8 cellular contexts compared by ENCODE assay signal in the genomic region with DNA sequence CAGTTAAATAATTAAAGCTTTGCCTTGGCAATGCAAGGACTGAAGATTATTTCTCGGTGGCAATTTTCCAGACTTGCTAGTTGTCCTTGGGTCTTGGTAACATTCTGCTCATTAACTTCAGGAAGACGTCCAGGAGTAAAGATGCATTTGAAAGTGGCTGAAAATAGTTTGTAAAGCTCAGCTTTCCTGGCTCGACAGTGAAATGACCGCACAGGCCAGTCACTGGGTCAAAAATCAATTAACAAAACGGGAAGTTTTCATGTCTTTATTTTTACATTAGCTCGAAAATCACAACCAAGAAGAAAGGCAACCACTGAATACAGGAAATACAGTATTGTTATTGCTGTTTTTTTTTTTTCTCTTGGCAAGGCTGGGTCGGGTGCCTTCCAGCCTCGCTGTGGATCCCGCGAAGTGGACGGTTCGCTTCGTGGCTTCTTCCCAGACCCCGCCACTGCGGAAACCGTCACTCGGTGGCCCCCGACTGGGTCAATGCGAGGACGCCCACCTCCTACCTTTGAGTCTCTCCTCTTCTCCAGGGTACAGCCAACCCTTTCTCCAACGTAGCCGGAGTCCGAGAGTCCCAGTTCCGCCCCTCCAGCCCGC. TPM values are rescaled to one million over a fixed set of nuclear protein-coding genes. Genes with fewer than 3 reads are reported as not detected.
A peak's percentile ranks its signal among the peaks of the same experiment; 100 is the strongest.
DNase-seq lines count a peak whose midpoint lies in the region; ATAC-seq and TF ChIP-seq lines count a peak whose summit lies in the region.

No MANE protein-coding gene starts in this region.

- intact Hi-C loops in adrenal gland (cut with DNase I) = no loop called here

- H3K9ac ChIP-seq in iPS-18a (ENCODE audit: low read length) = peak overlapping the region; percentile 47
- peak overlapping the region; percentile 90 for H3K9ac ChIP-seq in skeletal muscle satellite cell (ENCODE audit: low read depth, low read length)

- DNase-seq in T-helper 2 cell treated with Interferon-gamma antibody and Interleukin-4, amounts not matched to agents 5 μg/mL and 100 μg/mL, for 36 hours (ENCODE audit: low spot score) = no peak
- DNase-seq in T-helper 2 cell = no peak
- peak in 1 of 7 donors; percentile 8 for DNase-seq in adrenal gland
- DNase-seq in D341Med (ENCODE audit: low spot score) = no peak
- no peak for DNase-seq in NCI-H2081 (lab: John Stamatoyannopoulos, UW)

- no peaks in the 10 kb centered on the region for H3K36me3 Mint-ChIP-seq in T-helper 2 cell treated with Interferon-gamma antibody and Interleukin-4, amounts not matched to agents 5 μg/mL and 100 μg/mL, for 36 hours (ENCODE audit: low read depth)

- 1 to 2% (median 2%) methylated on average over 17 to 25 of the region's 25 CpGs for WGBS in adrenal gland, 4 donors

- peak overlapping the region; percentile 89 for H3K4me2 ChIP-seq in skeletal muscle satellite cell (ENCODE audit: low read length)

- H3K4me1 ChIP-seq in adrenal gland (replicated peaks in 1 of 2) (peaks cover 0 to 17% of the 10 kb centered on the region in 2 donors), iPS-18a (ENCODE audit: control insufficient read depth, low read depth, low read length) (peaks cover 11% of the 10 kb centered on the region), skeletal muscle satellite cell (ENCODE audit: control insufficient read depth, insufficient read depth, low read length) (peaks cover 15% of the 10 kb centered on the region)

- no peaks in the 10 kb centered on the region for H3K9me3 ChIP-seq in adrenal gland (replicated peaks in 1 of 3)
- no peaks in the 10 kb centered on the region for H3K9me3 ChIP-seq in iPS-18a (ENCODE audit: control insufficient read depth, low read depth, low read length)
- no peaks in the 10 kb centered on the region for H3K9me3 ChIP-seq in skeletal muscle satellite cell (replicated peaks; ENCODE audit: low read length)

- peak overlapping the region; percentile 63 for H3K4me3 Mint-ChIP-seq in T-helper 2 cell treated with Interferon-gamma antibody and Interleukin-4, amounts not matched to agents 5 μg/mL and 100 μg/mL, for 36 hours

- TF ChIP-seq CTCF in adrenal gland (IDR thresholded peaks at IDR 0.05) = no peak

- peaks cover 43% of the 10 kb centered on the region for H3K27me3 Mint-ChIP-seq in T-helper 2 cell treated with Interferon-gamma antibody and Interleukin-4, amounts not matched to agents 5 μg/mL and 100 μg/mL, for 36 hours (ENCODE audit: low read depth)

- no peak for ATAC-seq in HG03354 (IDR thresholded peaks at IDR 0.05; ENCODE audit: poor library complexity, severe bottlenecking, unreplicated experiment)

- H3K4me1 Mint-ChIP-seq in T-helper 2 cell treated with Interferon-gamma antibody and Interleukin-4, amounts not matched to agents 5 μg/mL and 100 μg/mL, for 36 hours (ENCODE audit: low read depth) = peaks cover 9% of the 10 kb centered on the region

- H3K27ac ChIP-seq in adrenal gland (peak overlapping the region in 4 of 5 donors; percentile 73 to 90 (median 85)), iPS-18a (ENCODE audit: low read length) (no peak overlapping the region)

- H3K4me3 ChIP-seq in adrenal gland (peak overlapping the region in 3 of 4 donors; percentile 69 to 92 (median 75)), iPS-18a (ENCODE audit: low read length) (peak overlapping the region; percentile 67), skeletal muscle satellite cell (ENCODE audit: low read length) (peak overlapping the region; percentile 90)

- H3K27ac Mint-ChIP-seq in T-helper 2 cell treated with Interferon-gamma antibody and Interleukin-4, amounts not matched to agents 5 μg/mL and 100 μg/mL, for 36 hours = no peak overlapping the region

- H3K27me3 ChIP-seq in adrenal gland (no peaks in the 10 kb centered on the region), iPS-18a (ENCODE audit: control insufficient read depth, insufficient read depth, low read length) (peaks cover 19% of the 10 kb centered on the region), skeletal muscle satellite cell (ENCODE audit: control insufficient read depth, insufficient read depth, low read length) (no peaks in the 10 kb centered on the region)

- no peaks in the 10 kb centered on the region for H3K9me3 Mint-ChIP-seq in T-helper 2 cell treated with Interferon-gamma antibody and Interleukin-4, amounts not matched to agents 5 μg/mL and 100 μg/mL, for 36 hours

- H3K36me3 ChIP-seq in adrenal gland (replicated peaks in 1 of 2) (no peaks in the 10 kb centered on the region), iPS-18a (ENCODE audit: control insufficient read depth, low read depth, low read length) (no peaks in the 10 kb centered on the region), skeletal muscle satellite cell (ENCODE audit: insufficient read depth, low read length) (no peaks in the 10 kb centered on the region)

- no peak for TF ChIP-seq POLR2A in adrenal gland (IDR thresholded peaks at IDR 0.05)

RNA-seq across cellular contexts. Expression of a gene that starts 0.5 kb away (rescaled TPM):
- total RNA-seq in adrenal gland = 10 to 100 TPM; 15.0 to 29.2 (median 20.0) TPM
- polyA plus RNA-seq in adrenal gland = 10 to 100 TPM in 1 of 3 donors, 1 to 10 TPM in 2; 3.3 to 17.0 (median 6.8) TPM
- 37.6 and 39.3 TPM in 2 replicates for total RNA-seq in skeletal muscle satellite cell (2012; rRNA removed)
